ENCODE assay signal across 11 cellular contexts in genomic region chr5:34487202-34487879, GRCh38.
DNase-seq lines count a peak whose midpoint lies in the region; ATAC-seq, FAIRE-seq and TF ChIP-seq lines count a peak whose summit lies in the region.
"Had no signal": no experiment of that assay in that cellular context is flagged by ENCODE, and none has a peak within 500 bp of the region (broad histone marks: within the 10 kb centered on the region; RNA-seq: fewer than 3 reads in every experiment).

No MANE protein-coding gene starts in this region.

- peak; percentile 51 for DNase-seq in DMS153 (lab: John Stamatoyannopoulos, UW)
- peak; percentile 94 for DNase-seq in NOMO-1 treated with DMSO at 0.1 percent for 48 hours (lab: John Stamatoyannopoulos, UW; ENCODE audit: unreplicated experiment)
- DNase-seq in pancreas: peak in 2 of 6 donors; percentile 61 to 64
- no peak for DNase-seq in occipital lobe (lab: John Stamatoyannopoulos, UW)
- no peak for DNase-seq in A673 (ENCODE audit: low spot score)
- no peak for DNase-seq in adrenal gland
- DNase-seq: activated CD4-positive, alpha-beta T cell treated with anti-CD3 and anti-CD28 coated beads, Interleukin-2, amount 50 U/mL, for 4 hours; gastrocnemius medialis; spleen had no signal

- intact Hi-C loops in pancreas (cut with DNase I) (loop anchor here in 2 of 3 donors (5.0 to 10.0 kb wide), 2 partner anchors 417 to 515 kb away; no protein-coding TSS in a partner anchor), A673 (cut with micrococcal nuclease; ENCODE audit: unreplicated experiment) (loop anchor here (5.0 kb wide), 1 partner anchor 515 kb away; no protein-coding TSS in a partner anchor), adrenal gland (cut with DNase I) (loop anchor here (10.0 kb wide), 1 partner anchor 407 kb away; no protein-coding TSS in a partner anchor)

- no peaks in the 10 kb centered on the region for H3K9me3 ChIP-seq in pancreas
- H3K9me3 ChIP-seq in A673 (ENCODE audit: low read depth, low read length, poor library complexity, severe bottlenecking): no peaks in the 10 kb centered on the region
- H3K9me3 ChIP-seq in adrenal gland (replicated peaks in 1 of 3): no peaks in the 10 kb centered on the region
- H3K9me3 ChIP-seq: gastrocnemius medialis had no signal

- H3K27me3 ChIP-seq in pancreas (no peaks in the 10 kb centered on the region), A673 (replicated peaks; ENCODE audit: insufficient read depth, low read depth, low read length, poor library complexity) (no peaks in the 10 kb centered on the region), adrenal gland (no peaks in the 10 kb centered on the region)
- H3K27me3 ChIP-seq: gastrocnemius medialis had no signal

- TF ChIP-seq CTCF in pancreas (IDR thresholded peaks at IDR 0.05) (no peak), A673 (conservative IDR thresholded peaks at IDR 0.05; ENCODE audit: low read depth, low read length) (no peak), adrenal gland (IDR thresholded peaks at IDR 0.05) (no peak)

- POLR2A ChIA-PET in A673 (lab: Charles Lee; ENCODE audit: low non-redundant PET): no interaction called here

- ATAC-seq in esophagus mucosa: peak; percentile 68
- ATAC-seq in pancreas: peak; percentile 77 to 85 (median 82)
- no peak for ATAC-seq in GM19452 (IDR thresholded peaks at IDR 0.05; ENCODE audit: unreplicated experiment)

- TF ChIP-seq POLR2A in adrenal gland (IDR thresholded peaks at IDR 0.05): no peak

- no peak overlapping the region for H3K4me3 ChIP-seq in pancreas
- no peak overlapping the region for H3K4me3 ChIP-seq in A673 (ENCODE audit: low read depth, low read length, poor library complexity, severe bottlenecking)
- H3K4me3 ChIP-seq in adrenal gland: no peak overlapping the region
- H3K4me3 ChIP-seq: gastrocnemius medialis, spleen had no signal

- 41 to 45% methylated on average over 11 of the region's 11 CpGs for WGBS in pancreas, 2 donors
- 76 to 85% (median 80%) methylated on average over 11 of the region's 11 CpGs for WGBS in adrenal gland, 4 donors

- no TSS peak for BruUV-seq in A673 (replicated peaks; lab: Mats Ljungman, UMichigan)

- H3K4me1 ChIP-seq in pancreas (peaks cover 24 to 54% (median 45%) of the 10 kb centered on the region in 3 donors), A673 (ENCODE audit: insufficient read depth, low read length, poor library complexity, severe bottlenecking) (peaks cover 7% of the 10 kb centered on the region), adrenal gland (replicated peaks in 1 of 2) (peaks cover 0 to 4% of the 10 kb centered on the region in 2 donors)

- no peak for FAIRE-seq in pancreas (lab: Jason Lieb, UNC)

- CTCF ChIA-PET in A673 (lab: Charles Lee): interaction anchor here (0.7 kb wide), 1 partner anchor 410 kb away, joined by 3 read pairs; no protein-coding TSS in a partner anchor

- H3K27ac ChIP-seq in pancreas: peak overlapping the region; percentile 63 to 83 (median 76)
- H3K27ac ChIP-seq in A673 (ENCODE audit: low read depth, low read length, poor library complexity, severe bottlenecking): no peak overlapping the region
- peak overlapping the region in 1 of 5 donors; percentile 65 for H3K27ac ChIP-seq in adrenal gland
- H3K27ac ChIP-seq: spleen had no signal

- H3K36me3 ChIP-seq in pancreas: no peaks in the 10 kb centered on the region
- H3K36me3 ChIP-seq in A673 (ENCODE audit: insufficient read depth, low read length, poor library complexity, severe bottlenecking): no peaks in the 10 kb centered on the region
- no peaks in the 10 kb centered on the region for H3K36me3 ChIP-seq in adrenal gland (replicated peaks in 1 of 2)
- H3K36me3 ChIP-seq: gastrocnemius medialis, spleen had no signal

Comparison
In these comparisons a context has a peak if more than half of its experiments do, and no peak if none do; other contexts are left out.
1. DNase-seq: peak in DMS153 (single experiment) and NOMO-1 treated with DMSO at 0.1 percent for 48 hours (single experiment); none in occipital lobe (single experiment), A673 (single experiment) and adrenal gland (0 of 7).